ENCODE assay signal across 16 cellular contexts in genomic region chr9:133333566-133333965, GRCh38. TPM values are rescaled to one million over a fixed set of nuclear protein-coding genes. Genes with fewer than 3 reads are reported as not detected.
A peak's percentile ranks its signal among the peaks of the same experiment; 100 is the strongest.
DNase-seq lines count a peak whose midpoint lies in the region; ATAC-seq and TF ChIP-seq lines count a peak whose summit lies in the region.
"Had no signal": no experiment of that assay in that cellular context is flagged by ENCODE, and none has a peak within 500 bp of the region (broad histone marks: within the 10 kb centered on the region; RNA-seq: fewer than 3 reads in every experiment).

No MANE protein-coding gene starts in this region.

- TF ChIP-seq POLR2A in adrenal gland (IDR thresholded peaks at IDR 0.05), result no peak

- WGBS in adrenal gland, 4 donors, result 64 to 86% (median 76%) methylated on average over 2 to 10 of the region's 10 CpGs

- H3K27ac Mint-ChIP-seq in CD8-positive, alpha-beta T cell, result peak overlapping the region; percentile 27

- H3K27me3 ChIP-seq in CD8-positive, alpha-beta T cell (ENCODE audit: insufficient read depth, low read length), result no peaks in the 10 kb centered on the region
- no peaks in the 10 kb centered on the region for H3K27me3 ChIP-seq in adrenal gland
- no peaks in the 10 kb centered on the region for H3K27me3 ChIP-seq in muscle layer of duodenum (ENCODE audit: low read depth, low read length)
- H3K27me3 ChIP-seq: right atrium auricular region had no signal

- ATAC-seq in CD8-positive, alpha-beta T cell, result no peak
- ATAC-seq in HG03196 (IDR thresholded peaks at IDR 0.05; ENCODE audit: unreplicated experiment), result no peak
- ATAC-seq: natural killer cell had no signal

- H3K9me3 Mint-ChIP-seq in CD8-positive, alpha-beta T cell, result no peaks in the 10 kb centered on the region
- H3K9me3 Mint-ChIP-seq: natural killer cell had no signal

- CTCF ChIA-PET in CD8-positive, alpha-beta T cell (lab: Charles Lee), result interaction anchor here (1.1 to 1.6 kb wide), 2 partner anchors 38 to 43 kb away, joined by 3 to 6 read pairs; no protein-coding TSS in a partner anchor
- CTCF ChIA-PET in HEK293 (lab: Yijun Ruan, JAX), result interaction anchor here (0.7 to 8.9 kb wide), 6 partner anchors 22 to 219 kb away, joined by 3 to 159 read pairs (median 5); no protein-coding TSS in a partner anchor

- no peak overlapping the region for H3K4me3 Mint-ChIP-seq in CD8-positive, alpha-beta T cell
- H3K4me3 Mint-ChIP-seq: natural killer cell had no signal

- DNase-seq in CD8-positive, alpha-beta T cell, result peak in 1 of 7 experiments; percentile 1
- peak in 4 of 7 donors; percentile 13 to 24 (median 16) for DNase-seq in adrenal gland
- no peak for DNase-seq in activated CD4-positive, CD25-positive, alpha-beta regulatory T cell (lab: John Stamatoyannopoulos, UW)
- DNase-seq in NCI-H1694 treated with DMSO at 0.1 percent for 48 hours (lab: John Stamatoyannopoulos, UW), result no peak
- DNase-seq: activated CD4-positive, CD25-positive, alpha-beta regulatory T cell treated with anti-CD3 and anti-CD28 coated beads, Interleukin-2, amount 50 U/mL, for 72 hours; cortex of kidney; natural killer cell; NCI-H1105; NCI-H2227 treated with DMSO at 0.1 percent for 48 hours; SK-N-SH; stimulated activated naive CD4-positive, alpha-beta T cell had no signal

- H3K27me3 Mint-ChIP-seq in CD8-positive, alpha-beta T cell (ENCODE audit: low read depth), result no peaks in the 10 kb centered on the region
- H3K27me3 Mint-ChIP-seq: CD4-positive, alpha-beta memory T cell had no signal

- no peak for TF ChIP-seq CTCF in CD8-positive, alpha-beta T cell (IDR thresholded peaks at IDR 0.05)
- peak; percentile 40; the same call in 1 of the 2 replicates for TF ChIP-seq CTCF in HEK293 (tag by site-specific recombination; IDR thresholded peaks at IDR 0.05)
- TF ChIP-seq CTCF in adrenal gland (IDR thresholded peaks at IDR 0.05), result no peak

- intact Hi-C loops in CD8-positive, alpha-beta T cell (cut with DNase I, micrococcal nuclease), result loop anchor here (10.0 kb wide), 2 partner anchors 389 to 691 kb away; partner anchors contain the start of genes BRD3OS (in 1 of the 2) and TSC1 (in 1 of the 2)
- intact Hi-C loops in adrenal gland (cut with DNase I), result loop anchor here (5.0 kb wide), 2 partner anchors 96 to 151 kb away; no protein-coding TSS in a partner anchor

- H3K4me1 ChIP-seq in CD8-positive, alpha-beta T cell (ENCODE audit: insufficient read depth, low read length), result peaks cover 24% of the 10 kb centered on the region
- H3K4me1 ChIP-seq in HEK293 (ENCODE audit: control insufficient read depth, insufficient read depth, low read length), result peaks cover 4% of the 10 kb centered on the region; the same call in 1 of the 2 replicates
- peaks cover 23% of the 10 kb centered on the region in 2 donors for H3K4me1 ChIP-seq in adrenal gland (replicated peaks in 1 of 2)
- H3K4me1 ChIP-seq in muscle layer of duodenum (ENCODE audit: control insufficient read depth in 1 of 2, insufficient read depth in 2 of 2, low read length in 2 of 2), result peaks cover 8 to 18% of the 10 kb centered on the region in 2 donors

- H3K4me1 Mint-ChIP-seq in CD8-positive, alpha-beta T cell (ENCODE audit: low read depth), result peaks cover 45% of the 10 kb centered on the region

- H3K36me3 Mint-ChIP-seq in CD8-positive, alpha-beta T cell, result peaks cover 53% of the 10 kb centered on the region

- no peak overlapping the region for H3K4me3 ChIP-seq in CD8-positive, alpha-beta T cell (ENCODE audit: low read depth, low read length)
- H3K4me3 ChIP-seq in HEK293 (ENCODE audit: low read depth, low read length) (no peak overlapping the region), adrenal gland (no peak overlapping the region), muscle layer of duodenum (ENCODE audit: low read depth in 1 of 2, low read length in 2 of 2) (peak overlapping the region in 1 of 2 donors; percentile 11)
- H3K4me3 ChIP-seq: right atrium auricular region had no signal

- POLR2A ChIA-PET in CD8-positive, alpha-beta T cell (lab: Charles Lee), result interaction anchor here (3.2 kb wide), 1 partner anchor 23 kb away, joined by 15 read pairs; the partner anchor contains the start of genes SURF1 and SURF2
- POLR2A ChIA-PET in HEK293 (lab: Yijun Ruan, JAX), result interaction anchor here (1.6 kb wide), 1 partner anchor 14 kb away, joined by 6 read pairs; the partner anchor contains the start of genes MED22 and RPL7A

- H3K27ac ChIP-seq in CD8-positive, alpha-beta T cell (ENCODE audit: low read depth, low read length), result no peak overlapping the region
- no peak overlapping the region for H3K27ac ChIP-seq in HEK293 (ENCODE audit: extremely low read depth, low read depth, low read length)
- H3K27ac ChIP-seq in adrenal gland, result no peak overlapping the region
- peak overlapping the region; percentile 39 for H3K27ac ChIP-seq in muscle layer of duodenum (ENCODE audit: low read length)
- H3K27ac ChIP-seq: right atrium auricular region had no signal

- no peaks in the 10 kb centered on the region for H3K9me3 ChIP-seq in CD8-positive, alpha-beta T cell (ENCODE audit: low read length)
- H3K9me3 ChIP-seq in HEK293 (ENCODE audit: control insufficient read depth, insufficient read depth, low read depth, low read length) (no peaks in the 10 kb centered on the region), adrenal gland (replicated peaks in 1 of 3) (no peaks in the 10 kb centered on the region), muscle layer of duodenum (ENCODE audit: control insufficient read depth in 1 of 2, low read length in 2 of 2) (no peaks in the 10 kb centered on the region)
- H3K9me3 ChIP-seq: right atrium auricular region, SK-N-SH had no signal

- H3K36me3 ChIP-seq in CD8-positive, alpha-beta T cell (ENCODE audit: insufficient read depth, low read length), result peaks cover 29% of the 10 kb centered on the region
- H3K36me3 ChIP-seq in HEK293 (ENCODE audit: control insufficient read depth in 2 of 2, insufficient read depth in 1 of 2, low read length in 2 of 2), result peaks cover 4 to 53% of the 10 kb centered on the region in 2 experiments; a peak in 2 of 3 replicates
- peaks cover 0 to 39% of the 10 kb centered on the region in 2 donors for H3K36me3 ChIP-seq in adrenal gland (replicated peaks in 1 of 2)
- H3K36me3 ChIP-seq in muscle layer of duodenum (ENCODE audit: control insufficient read depth in 1 of 2, insufficient read depth in 2 of 2, low read length in 2 of 2), result peaks cover 33 to 44% of the 10 kb centered on the region in 2 donors

TF ChIP-seq in HEK293, 187 proteins besides CTCF, POLR2A, EP300 and RAD21:
- TF ChIP-seq BCL11B (tag by site-specific recombination; IDR thresholded peaks at IDR 0.05; ENCODE audit: low read depth) (no peak), WT1 (tag by site-specific recombination; IDR thresholded peaks at IDR 0.05) (no peak), ZNF639 (tag by site-specific recombination; IDR thresholded peaks at IDR 0.05) (no peak), ZNF266 (tag by site-specific recombination; IDR thresholded peaks at IDR 0.05; ENCODE audit: low read depth) (no peak), ZNF174 (tag by site-specific recombination; IDR thresholded peaks at IDR 0.05) (no peak), ZNF670 (tag by site-specific recombination; IDR thresholded peaks at IDR 0.05; ENCODE audit: low read depth) (no peak), ZBTB8A (tag by site-specific recombination; IDR thresholded peaks at IDR 0.05) (no peak), ZFP41 (tag by site-specific recombination; IDR thresholded peaks at IDR 0.05; ENCODE audit: borderline replicate concordance) (no peak), SP7 (tag by site-specific recombination; IDR thresholded peaks at IDR 0.05) (no peak), ZNF146 (tag by site-specific recombination; IDR thresholded peaks at IDR 0.05) (no peak), ZNF239 (tag by site-specific recombination; IDR thresholded peaks at IDR 0.05) (no peak), ZNF132 (tag by site-specific recombination; IDR thresholded peaks at IDR 0.05; ENCODE audit: borderline replicate concordance) (no peak), ZNF112 (tag by site-specific recombination; IDR thresholded peaks at IDR 0.05) (no peak), ZNF626 (tag by site-specific recombination; IDR thresholded peaks at IDR 0.05) (no peak)

RNA-seq across cellular contexts. Expression of gene SURF6, which starts 2.4 kb away (rescaled TPM):
- total RNA-seq in CD8-positive, alpha-beta T cell, result 10 to 100 TPM; 17.0 to 17.8 TPM
- 10 to 100 TPM in 7 of 8 donors, 1 to 10 TPM in 1; 6.2 to 30.2 (median 22.0) TPM for total RNA-seq in adrenal gland
- 10 to 100 TPM; 18.7 to 36.4 (median 23.4) TPM for polyA plus RNA-seq in adrenal gland

RNA-seq across cellular contexts. Expression of gene MED22, which starts 14.4 kb away (rescaled TPM):
- total RNA-seq in CD8-positive, alpha-beta T cell, result 10 to 100 TPM; 17.8 to 21.2 TPM
- total RNA-seq in adrenal gland, result 10 to 100 TPM; 13.2 to 38.0 (median 34.5) TPM
- 10 to 100 TPM; 11.4 to 21.3 (median 17.8) TPM for polyA plus RNA-seq in adrenal gland

RNA-seq across cellular contexts. Expression of gene RPL7A, which starts 14.5 kb away (rescaled TPM):
- 1,000 to 10,000 TPM; 2,612 to 2,623 TPM for total RNA-seq in CD8-positive, alpha-beta T cell
- 1,000 to 10,000 TPM; 1,947 to 3,128 (median 2,296) TPM for total RNA-seq in adrenal gland
- 1,000 to 10,000 TPM; 1,875 to 3,598 (median 2,830) TPM for polyA plus RNA-seq in adrenal gland

RNA-seq across cellular contexts. Expression of gene SURF1, which starts 22.7 kb away (rescaled TPM):
- total RNA-seq in CD8-positive, alpha-beta T cell, result 10 to 100 TPM; 34.3 to 36.8 TPM
- 100 to 1,000 TPM in 1 of 8 donors, 10 to 100 TPM in 7; 53.0 to 111 (median 72.8) TPM for total RNA-seq in adrenal gland
- 10 to 100 TPM; 55.7 to 96.3 (median 79.9) TPM for polyA plus RNA-seq in adrenal gland

RNA-seq across cellular contexts. Expression of gene SURF2, which starts 22.8 kb away (rescaled TPM):
- 10 to 100 TPM; 18.6 to 21.9 TPM for total RNA-seq in CD8-positive, alpha-beta T cell
- 10 to 100 TPM; 13.4 to 29.2 (median 20.5) TPM for total RNA-seq in adrenal gland
- 10 to 100 TPM; 19.9 to 53.0 (median 41.4) TPM for polyA plus RNA-seq in adrenal gland

Comparison
In these comparisons a context has a peak if more than half of its experiments do, and no peak if none do; other contexts are left out.
1. DNase-seq: peak in adrenal gland (4 of 7); none in activated CD4-positive, CD25-positive, alpha-beta regulatory T cell (0 of 4) and NCI-H1694 treated with DMSO at 0.1 percent for 48 hours (single experiment).